15 cellular contexts compared by ENCODE assay signal in genomic region chr14:90508536-90509254, GRCh38.
A peak's percentile ranks its signal among the peaks of the same experiment; 100 is the strongest.
DNase-seq lines count a peak whose midpoint lies in the region; ATAC-seq and TF ChIP-seq lines count a peak whose summit lies in the region.
"Had no signal": no experiment of that assay in that cellular context is flagged by ENCODE, and none has a peak within 500 bp of the region (broad histone marks: within the 10 kb centered on the region; RNA-seq: fewer than 3 reads in every experiment).

No MANE protein-coding gene starts in this region.

- ATAC-seq in HG03159 (IDR thresholded peaks at IDR 0.05; ENCODE audit: unreplicated experiment): no peak

- H3K27me3 ChIP-seq in Caco-2 (replicated peaks; ENCODE audit: control insufficient read depth, insufficient read depth, low read length) (no peaks in the 10 kb centered on the region), colonic mucosa (no peaks in the 10 kb centered on the region)

- H3K9ac ChIP-seq in colonic mucosa (ENCODE audit: low read depth in 2 of 2, low read length in 2 of 2): peak overlapping the region; percentile 1 to 65

- TF ChIP-seq CTCF in Caco-2 (IDR thresholded peaks at IDR 0.05; ENCODE audit: insufficient read depth in 1 of 2, low read depth in 1 of 2, low read length in 1 of 2, severe bottlenecking in 1 of 2, unreplicated experiment in 1 of 2): no peak
- TF ChIP-seq CTCF in colonic mucosa (IDR thresholded peaks at IDR 0.05): no peak
- no peak for TF ChIP-seq CTCF in HFFc6 (IDR thresholded peaks at IDR 0.05)

- H3K4me3 ChIP-seq in Caco-2 (ENCODE audit: low read depth, low read length) (no peak overlapping the region), colonic mucosa (no peak overlapping the region)

- POLR2A ChIA-PET in Caco-2 (lab: Charles Lee): no interaction called here

- H3K4me1 Mint-ChIP-seq in Caco-2 (ENCODE audit: low read depth, unreplicated experiment): peaks cover 44% of the 10 kb centered on the region
- no peaks in the 10 kb centered on the region for H3K4me1 Mint-ChIP-seq in HFFc6 (ENCODE audit: low read depth)
- H3K4me1 Mint-ChIP-seq: B cell had no signal

- H3K27me3 Mint-ChIP-seq in Caco-2 (ENCODE audit: insufficient read depth, unreplicated experiment): no peaks in the 10 kb centered on the region
- peaks cover 27% of the 10 kb centered on the region for H3K27me3 Mint-ChIP-seq in HFFc6 (ENCODE audit: insufficient read depth)

- CTCF ChIA-PET in Caco-2 (lab: Charles Lee): no interaction called here

- H3K4me1 ChIP-seq in Caco-2 (peaks cover 86% of the 10 kb centered on the region), colonic mucosa (peaks cover 8% of the 10 kb centered on the region)

- peak overlapping the region; percentile 99 for H3K27ac Mint-ChIP-seq in Caco-2 (ENCODE audit: unreplicated experiment)
- no peak overlapping the region for H3K27ac Mint-ChIP-seq in HFFc6
- H3K27ac Mint-ChIP-seq: B cell; dendritic cell treated with granulocyte-macrophage colony-stimulating factor and Interleukin-4, amounts not matched to agents 40 ng/mL and 50 ng/mL, for 4 days had no signal

- no peaks in the 10 kb centered on the region for H3K36me3 ChIP-seq in Caco-2 (ENCODE audit: control insufficient read depth, insufficient read depth, low read length)
- no peaks in the 10 kb centered on the region for H3K36me3 ChIP-seq in colonic mucosa

- BruUV-seq in Caco-2 (replicated peaks; lab: Mats Ljungman, UMichigan): TSS peak; percentile 88

- peak overlapping the region; percentile 1 for H3K27ac ChIP-seq in colonic mucosa

- H3K9me3 ChIP-seq in Caco-2 (no peaks in the 10 kb centered on the region), colonic mucosa (no peaks in the 10 kb centered on the region)

- peak overlapping the region; percentile 71 for H3K4me3 Mint-ChIP-seq in Caco-2 (ENCODE audit: unreplicated experiment)
- no peak overlapping the region for H3K4me3 Mint-ChIP-seq in HFFc6
- H3K4me3 Mint-ChIP-seq: B cell; dendritic cell treated with granulocyte-macrophage colony-stimulating factor and Interleukin-4, amounts not matched to agents 40 ng/mL and 50 ng/mL, for 4 days had no signal

- intact Hi-C loops in Caco-2 (cut with micrococcal nuclease; ENCODE audit: unreplicated experiment): no loop called here
- intact Hi-C loops in colonic mucosa (cut with DNase I): no loop called here

- H3K9me3 Mint-ChIP-seq in Caco-2 (ENCODE audit: unreplicated experiment): no peaks in the 10 kb centered on the region
- H3K9me3 Mint-ChIP-seq in HFFc6: no peaks in the 10 kb centered on the region; the same call in 1 of the 2 replicates
- H3K9me3 Mint-ChIP-seq: dendritic cell treated with granulocyte-macrophage colony-stimulating factor and Interleukin-4, amounts not matched to agents 40 ng/mL and 50 ng/mL, for 4 days had no signal

- DNase-seq in Caco-2 (peak; percentile 93 to 94), KG1 (lab: John Stamatoyannopoulos, UW) (peak; percentile 11), colonic mucosa (peak; percentile 86), mucosa of gallbladder (ENCODE audit: low spot score) (peak; percentile 76), HFFc6 (no peak), medulla oblongata (ENCODE audit: extremely low spot score) (no peak)
- DNase-seq in activated CD4-positive, alpha-beta T cell treated with anti-CD3 and anti-CD28 coated beads, Interleukin-2, amount 50 U/mL, for 48 hours: no peak
- DNase-seq: activated CD4-positive, alpha-beta T cell treated with anti-CD3 and anti-CD28 coated beads, Interleukin-2, amount 50 U/mL, for 1 hour; DMS79 treated with DMSO at 0.1 percent for 48 hours; GOT3; NCI-H187; substantia nigra had no signal

- H3K36me3 Mint-ChIP-seq in Caco-2 (ENCODE audit: insufficient read depth, unreplicated experiment) (peaks cover 22% of the 10 kb centered on the region), HFFc6 (ENCODE audit: low read depth) (no peaks in the 10 kb centered on the region)

Comparison
In these comparisons a context has a peak if more than half of its experiments do, and no peak if none do; other contexts are left out.
1. DNase-seq: peak in Caco-2 (2 of 2), KG1 (single experiment), colonic mucosa (single experiment) and mucosa of gallbladder (single experiment); none in HFFc6 (single experiment), medulla oblongata (single experiment) and activated CD4-positive, alpha-beta T cell treated with anti-CD3 and anti-CD28 coated beads, Interleukin-2, amount 50 U/mL, for 48 hours (0 of 2).